ENCODE assay signal across 22 cellular contexts in the genomic region with DNA sequence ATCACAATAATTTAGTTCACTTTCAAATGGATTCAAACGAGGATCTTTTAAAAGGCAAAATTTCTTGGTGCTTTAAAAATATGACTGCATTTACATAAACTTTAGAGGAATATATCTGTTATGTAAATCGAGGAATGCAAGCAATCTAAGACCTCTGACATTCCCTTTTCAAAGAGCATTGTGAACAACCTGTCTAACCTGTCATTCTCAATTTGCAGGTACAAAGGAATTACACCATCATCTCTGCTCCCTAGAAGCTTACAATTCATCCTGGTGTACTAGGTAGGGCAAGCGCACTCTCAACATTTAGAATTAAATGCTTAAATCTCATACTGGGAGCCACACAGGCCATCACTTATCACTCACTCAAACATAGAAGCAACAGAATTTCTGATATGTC. TPM values are rescaled to one million over a fixed set of nuclear protein-coding genes. Genes with fewer than 3 reads are reported as not detected.
"Had no signal": no experiment of that assay in that cellular context is flagged by ENCODE, and none has a peak within 500 bp of the region (broad histone marks: within the 10 kb centered on the region; RNA-seq: fewer than 3 reads in every experiment).

No MANE protein-coding gene starts in this region.

- H3K27ac Mint-ChIP-seq: activated naive CD4-positive, alpha-beta T cell treated with anti-CD3 and anti-CD28 coated beads, Interleukin-2, amount 10 ng/mL, durations not matched to agents 7 days and 5 days; activated naive CD8-positive, alpha-beta T cell treated with anti-CD3 and anti-CD28 coated beads, Interleukin-2, amount 50 U/mL, for 24 hours; brain; endodermal cell; naive thymus-derived CD8-positive, alpha-beta T cell; stimulated activated effector memory CD8-positive, alpha-beta T cell treated with anti-CD3 and anti-CD28 coated beads, Interleukin-12 subunit alpha, Interleukin-12 subunit beta, amount 100 ng/mL, for 72 hours had no signal

- H3K9me3 Mint-ChIP-seq: activated naive CD4-positive, alpha-beta T cell treated with anti-CD3 and anti-CD28 coated beads, Interleukin-2, amount 10 ng/mL, durations not matched to agents 7 days and 5 days; brain; endodermal cell had no signal

- H3K36me3 ChIP-seq: thoracic aorta had no signal

- H3K4me3 Mint-ChIP-seq: activated naive CD4-positive, alpha-beta T cell treated with anti-CD3 and anti-CD28 coated beads, Interleukin-2, amount 10 ng/mL, durations not matched to agents 7 days and 5 days; activated naive CD8-positive, alpha-beta T cell treated with anti-CD3 and anti-CD28 coated beads, Interleukin-2, amount 50 U/mL, for 24 hours; brain; endodermal cell; naive thymus-derived CD8-positive, alpha-beta T cell; stimulated activated effector memory CD8-positive, alpha-beta T cell treated with anti-CD3 and anti-CD28 coated beads, Interleukin-12 subunit alpha, Interleukin-12 subunit beta, amount 100 ng/mL, for 72 hours had no signal

- H3K4me3 ChIP-seq: thoracic aorta had no signal

- H3K4me1 ChIP-seq: parathyroid adenoma had no signal

- H3K27ac ChIP-seq: parathyroid adenoma, thoracic aorta had no signal

- H3K9me3 ChIP-seq: thoracic aorta had no signal

- H3K36me3 Mint-ChIP-seq: activated naive CD4-positive, alpha-beta T cell treated with anti-CD3 and anti-CD28 coated beads, Interleukin-2, amount 10 ng/mL, durations not matched to agents 7 days and 5 days; brain; naive thymus-derived CD8-positive, alpha-beta T cell; stimulated activated effector memory CD8-positive, alpha-beta T cell treated with anti-CD3 and anti-CD28 coated beads, Interleukin-12 subunit alpha, Interleukin-12 subunit beta, amount 100 ng/mL, for 72 hours had no signal

- DNase-seq: activated CD8-positive, alpha-beta memory T cell treated with anti-CD3 and anti-CD28 coated beads for 24 hours; activated CD8-positive, alpha-beta memory T cell treated with anti-CD3 and anti-CD28 coated beads, Interleukin-2, amount 50 U/mL, for 48 hours; activated effector memory CD4-positive, alpha-beta T cell treated with Interleukin-2 at 50 U/mL for 16 hours; activated naive CD4-positive, alpha-beta T cell treated with anti-CD3 and anti-CD28 coated beads, Interleukin-2, amount 10 ng/mL, durations not matched to agents 7 days and 5 days; activated naive CD8-positive, alpha-beta T cell treated with anti-CD3 and anti-CD28 coated beads, Interleukin-2, amount 50 U/mL, for 24 hours; activated T-cell treated with anti-CD3 and anti-CD28 coated beads, Interleukin-2, amount 50 U/mL, for 48 hours; anterior cingulate cortex; central memory CD4-positive, alpha-beta T cell; endodermal cell; erythroblast; left cardiac atrium; mesenchymal stem cell; naive thymus-derived CD8-positive, alpha-beta T cell; stimulated activated CD4-positive, alpha-beta T cell treated with anti-CD3 and anti-CD28 coated beads, Interleukin-4, amount 100 ng/mL, for 24 hours; T1000 had no signal

- H3K4me1 Mint-ChIP-seq: activated naive CD4-positive, alpha-beta T cell treated with anti-CD3 and anti-CD28 coated beads, Interleukin-2, amount 10 ng/mL, durations not matched to agents 7 days and 5 days; activated naive CD8-positive, alpha-beta T cell treated with anti-CD3 and anti-CD28 coated beads, Interleukin-2, amount 50 U/mL, for 24 hours; brain; stimulated activated effector memory CD8-positive, alpha-beta T cell treated with anti-CD3 and anti-CD28 coated beads, Interleukin-12 subunit alpha, Interleukin-12 subunit beta, amount 100 ng/mL, for 72 hours had no signal

- H3K27me3 Mint-ChIP-seq: activated naive CD4-positive, alpha-beta T cell treated with anti-CD3 and anti-CD28 coated beads, Interleukin-2, amount 10 ng/mL, durations not matched to agents 7 days and 5 days had no signal

- ATAC-seq: activated CD4-positive, CD25-positive, alpha-beta regulatory T cell treated with anti-CD3 and anti-CD28 coated beads, Interleukin-2, amount 50 U/mL, for 24 hours; activated naive CD8-positive, alpha-beta T cell treated with anti-CD3 and anti-CD28 coated beads, Interleukin-2, amount 50 U/mL, for 24 hours; left cardiac atrium; naive thymus-derived CD8-positive, alpha-beta T cell; sciatic nerve; stimulated activated effector memory CD8-positive, alpha-beta T cell treated with anti-CD3 and anti-CD28 coated beads, Interleukin-12 subunit alpha, Interleukin-12 subunit beta, amount 100 ng/mL, for 72 hours had no signal

RNA-seq across cellular contexts. Expression of gene BMP4, which starts 35.6 kb away (rescaled TPM):
- total RNA-seq: T-helper 1 cell treated with Interleukin-12 subunit alpha and Interleukin-12 subunit beta and Interleukin-4 antibody, amounts not matched to agents 30 ng/mL and 1 ng/mL, for 36 hours had no signal
